1 cellular context compared by ENCODE assay signal in genomic region chr6:41502607-41503434, GRCh38.
TF ChIP-seq lines count a peak whose summit lies in the region.

No MANE protein-coding gene starts in this region.

TF ChIP-seq in GM12878, 131 proteins besides CTCF, POLR2A, EP300 and RAD21 (continued from another document):
- TF ChIP-seq ZNF687 (IDR thresholded peaks at IDR 0.05) (0 out of 2 replicates have a peak, but pooled peaks have one; percentile 30), MLLT1 (IDR thresholded peaks at IDR 0.05) (0 out of 2 replicates have a peak, but pooled peaks have one; percentile 34), EGR1 (IDR thresholded peaks at IDR 0.05; ENCODE audit: borderline replicate concordance in 1 of 2, low read depth in 2 of 2, low read length in 2 of 2) (peak in 1 of 2 experiments; percentile 31; a peak in 1 of 3 replicates), POLR2AphosphoS5 (IDR thresholded peaks at IDR 0.05; ENCODE audit: low read length) (no peak), FOXK2 (IDR thresholded peaks at IDR 0.05) (no peak), RBBP5 (conservative IDR thresholded peaks at IDR 0.05) (no peak), TCF12 (IDR thresholded peaks at IDR 0.05; ENCODE audit: low read depth, low read length) (no peak), ZNF274 (IDR thresholded peaks at IDR 0.05; ENCODE audit: insufficient read depth, insufficient read length) (no peak), SMAD1 (IDR thresholded peaks at IDR 0.05; ENCODE audit: low read depth, partially characterized antibody) (no peak), CBX5 (IDR thresholded peaks at IDR 0.05; ENCODE audit: low read depth) (no peak), IRF3 (IDR thresholded peaks at IDR 0.05) (no peak), BACH1 (IDR thresholded peaks at IDR 0.05; ENCODE audit: borderline replicate concordance) (no peak), CHD1 (IDR thresholded peaks at IDR 0.05; ENCODE audit: low read depth, low read length) (no peak), SPI1 (IDR thresholded peaks at IDR 0.05; ENCODE audit: borderline replicate concordance, insufficient read depth, low read depth, low read length) (no peak), SIX5 (IDR thresholded peaks at IDR 0.05; ENCODE audit: low read depth, low read length, severe bottlenecking) (no peak), BMI1 (IDR thresholded peaks at IDR 0.05; ENCODE audit: borderline replicate concordance) (no peak), GATAD2B (conservative IDR thresholded peaks at IDR 0.05; ENCODE audit: low read depth) (no peak), MEF2A (IDR thresholded peaks at IDR 0.05; ENCODE audit: insufficient read depth, low read depth, low read length) (no peak), NR2F1 (conservative IDR thresholded peaks at IDR 0.05) (peak; percentile 68; the same call in 1 of the 2 replicates), MEF2B (IDR thresholded peaks at IDR 0.05; ENCODE audit: partially characterized antibody, poor library complexity, severe bottlenecking) (no peak), POU2F2 (IDR thresholded peaks at IDR 0.05; ENCODE audit: borderline replicate concordance, low read depth, low read length) (no peak), SUPT20H (IDR thresholded peaks at IDR 0.05; ENCODE audit: borderline replicate concordance, control insufficient read depth, low read depth, low read length) (no peak), CUX1 (IDR thresholded peaks at IDR 0.05; ENCODE audit: insufficient replicate concordance, low read depth, low read length) (no peak), USF2 (IDR thresholded peaks at IDR 0.05; ENCODE audit: borderline replicate concordance, low read depth, low read length) (no peak), ATF7 (IDR thresholded peaks at IDR 0.05; ENCODE audit: low read depth) (no peak), HDGF (IDR thresholded peaks at IDR 0.05) (no peak), CBFB (IDR thresholded peaks at IDR 0.05; ENCODE audit: low read depth) (no peak), ELK1 (IDR thresholded peaks at IDR 0.05; ENCODE audit: low read depth, low read length) (no peak)
